Comparison of ENCODE assay signal across 14 cellular contexts in the genomic region with DNA sequence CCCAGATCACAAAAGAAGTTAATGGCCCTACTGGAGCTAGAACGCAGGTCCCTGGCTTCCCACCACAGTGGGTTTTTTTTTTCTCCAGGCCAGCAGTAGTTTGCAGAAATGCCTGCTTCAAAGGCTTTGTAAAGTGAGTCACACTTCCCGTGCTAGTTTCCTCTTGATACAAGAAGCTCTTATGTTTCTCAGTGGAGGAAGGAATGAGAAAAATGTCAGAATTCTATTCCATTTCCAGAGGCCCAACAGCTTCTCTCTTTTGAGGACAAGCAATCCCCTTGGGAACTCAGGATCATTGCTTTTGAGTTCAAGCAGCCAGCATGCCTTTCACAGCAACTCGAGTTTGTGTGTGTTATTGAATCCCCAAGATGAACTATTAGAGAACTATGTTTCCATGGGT.
DNase-seq lines count a peak whose midpoint lies in the region; ATAC-seq and TF ChIP-seq lines count a peak whose summit lies in the region.
"Had no signal": no experiment of that assay in that cellular context is flagged by ENCODE, and none has a peak within 500 bp of the region (broad histone marks: within the 10 kb centered on the region; RNA-seq: fewer than 3 reads in every experiment).

No MANE protein-coding gene starts in this region.

- no peaks in the 10 kb centered on the region for H3K9me3 Mint-ChIP-seq in activated T-cell treated with anti-CD3 and anti-CD28 coated beads, Interleukin-2, amount 50 U/mL, for 4 hours
- H3K9me3 Mint-ChIP-seq: activated B cell treated with CpG ODN at 0.5 μM for 24 hours had no signal

- H3K4me3 Mint-ChIP-seq in activated T-cell treated with anti-CD3 and anti-CD28 coated beads, Interleukin-2, amount 50 U/mL, for 4 hours, result no peak overlapping the region
- H3K4me3 Mint-ChIP-seq: activated B cell treated with CpG ODN at 0.5 μM for 24 hours had no signal

- no peaks in the 10 kb centered on the region for H3K27me3 Mint-ChIP-seq in activated T-cell treated with anti-CD3 and anti-CD28 coated beads, Interleukin-2, amount 50 U/mL, for 4 hours (ENCODE audit: low read depth)
- H3K27me3 Mint-ChIP-seq: activated B cell treated with CpG ODN at 0.5 μM for 24 hours had no signal

- ATAC-seq in GM19397 (IDR thresholded peaks at IDR 0.05; ENCODE audit: unreplicated experiment), result no peak
- ATAC-seq in activated T-cell treated with anti-CD3 and anti-CD28 coated beads, Interleukin-2, amount 50 U/mL, for 4 hours, result no peak
- ATAC-seq: psoas muscle had no signal

- H3K36me3 ChIP-seq in kidney epithelial cell (ENCODE audit: control insufficient read depth, insufficient read depth, low read length), result no peaks in the 10 kb centered on the region

- peaks cover 5% of the 10 kb centered on the region for H3K27me3 ChIP-seq in kidney epithelial cell (ENCODE audit: control insufficient read depth, insufficient read depth, low read length)

- TF ChIP-seq CTCF in AG10803 (conservative IDR thresholded peaks at IDR 0.05; ENCODE audit: low read length) (no peak), astrocyte of the spinal cord (IDR thresholded peaks at IDR 0.05; ENCODE audit: low read depth, low read length) (no peak), kidney epithelial cell (IDR thresholded peaks at IDR 0.05; ENCODE audit: insufficient read depth, low read length, poor library complexity, severe bottlenecking) (no peak)

- no peaks in the 10 kb centered on the region for H3K36me3 Mint-ChIP-seq in activated T-cell treated with anti-CD3 and anti-CD28 coated beads, Interleukin-2, amount 50 U/mL, for 4 hours (ENCODE audit: insufficient read depth)

- peak; percentile 85 for DNase-seq in AG10803 (ENCODE audit: low read depth)
- peak; percentile 4 for DNase-seq in HPDE6-E6E7 (ENCODE audit: extremely low spot score)
- DNase-seq in astrocyte of the spinal cord (ENCODE audit: low read depth, low spot score), result peak; percentile 87
- DNase-seq in kidney epithelial cell (ENCODE audit: low read depth), result peak; percentile 12
- DNase-seq in NCI-H2227 treated with DMSO at 0.1 percent for 48 hours (lab: John Stamatoyannopoulos, UW), result no peak
- DNase-seq in activated T-cell treated with anti-CD3 and anti-CD28 coated beads, Interleukin-2, amount 50 U/mL, for 4 hours, result no peak
- no peak for DNase-seq in NCI-H146 (lab: John Stamatoyannopoulos, UW)
- DNase-seq: activated B cell treated with CpG ODN at 0.5 μM for 24 hours; activated effector memory CD4-positive, alpha-beta T cell treated with anti-CD3 and anti-CD28 coated beads, Interleukin-2, amount 50 U/mL, for 16 hours; effector CD4-positive, alpha-beta T cell; kidney; NCI-H1417 treated with DMSO at 0.1 percent for 48 hours; psoas muscle had no signal

- in situ Hi-C loops in astrocyte of the spinal cord (cut with HindIII; ENCODE audit: low sequenced_read_pairs), result no loop called here

- H3K4me3 ChIP-seq in AG10803 (ENCODE audit: low read length), result no peak overlapping the region
- H3K4me3 ChIP-seq in astrocyte of the spinal cord (ENCODE audit: low read depth, low read length), result no peak overlapping the region
- H3K4me3 ChIP-seq in kidney epithelial cell (ENCODE audit: low read depth, low read length), result no peak overlapping the region
- H3K4me3 ChIP-seq: psoas muscle had no signal

- H3K4me1 Mint-ChIP-seq in activated T-cell treated with anti-CD3 and anti-CD28 coated beads, Interleukin-2, amount 50 U/mL, for 4 hours (ENCODE audit: low read depth), result no peaks in the 10 kb centered on the region
- H3K4me1 Mint-ChIP-seq: activated B cell treated with CpG ODN at 0.5 μM for 24 hours had no signal

Comparison
In these comparisons a context has a peak if more than half of its experiments do, and no peak if none do; other contexts are left out.
1. DNase-seq: peak in AG10803 (single experiment), HPDE6-E6E7 (single experiment), astrocyte of the spinal cord (single experiment) and kidney epithelial cell (single experiment); none in NCI-H2227 treated with DMSO at 0.1 percent for 48 hours (single experiment), activated T-cell treated with anti-CD3 and anti-CD28 coated beads, Interleukin-2, amount 50 U/mL, for 4 hours (single experiment) and NCI-H146 (single experiment).